Comparison of ENCODE assay signal across 12 cellular contexts in genomic region chr2:19819097-19820065, GRCh38.
A peak's percentile ranks its signal among the peaks of the same experiment; 100 is the strongest.
DNase-seq lines count a peak whose midpoint lies in the region; ATAC-seq and TF ChIP-seq lines count a peak whose summit lies in the region.
"Had no signal": no experiment of that assay in that cellular context is flagged by ENCODE, and none has a peak within 500 bp of the region (broad histone marks: within the 10 kb centered on the region; RNA-seq: fewer than 3 reads in every experiment).

No MANE protein-coding gene starts in this region.

- no peak overlapping the region for H3K27ac ChIP-seq in right atrium auricular region

- ATAC-seq in HG03520 (IDR thresholded peaks at IDR 0.05; ENCODE audit: unreplicated experiment), result no peak

- peaks cover 0 to 18% of the 10 kb centered on the region in 2 donors for H3K4me1 ChIP-seq in right atrium auricular region

- in situ Hi-C loops in astrocyte of the spinal cord (cut with HindIII; ENCODE audit: low sequenced_read_pairs), result no loop called here

- H3K36me3 ChIP-seq in right atrium auricular region, result no peaks in the 10 kb centered on the region

- H3K4me3 ChIP-seq in AG04449 (ENCODE audit: low read depth, low read length) (no peak overlapping the region), astrocyte of the spinal cord (ENCODE audit: low read depth, low read length) (no peak overlapping the region), right atrium auricular region (no peak overlapping the region)

- H3K9me3 ChIP-seq in right atrium auricular region, result no peaks in the 10 kb centered on the region

- H3K27me3 ChIP-seq in right atrium auricular region, result no peaks in the 10 kb centered on the region

- CTCF ChIA-PET in AG04449 (lab: Yijun Ruan, JAX), result interaction anchor here (1.9 kb wide), 1 partner anchor 18 kb away, joined by 7 read pairs; no protein-coding TSS in a partner anchor

- TF ChIP-seq CTCF in AG04449 (IDR thresholded peaks at IDR 0.05; ENCODE audit: insufficient read depth, low read length, missing control alignments) (no peak), astrocyte of the spinal cord (IDR thresholded peaks at IDR 0.05; ENCODE audit: low read depth, low read length) (no peak), right atrium auricular region (IDR thresholded peaks at IDR 0.05) (no peak)

- POLR2A ChIA-PET in AG04449 (lab: Yijun Ruan, JAX), result interaction anchor here (1.0 to 1.3 kb wide), 2 partner anchors 9 to 211 kb away, joined by 7 to 8 read pairs; no protein-coding TSS in a partner anchor

- DNase-seq in AG04449 (ENCODE audit: low read depth, low spot score) (peak; percentile 44), HT1080 (ENCODE audit: low read depth) (peak; percentile 87), astrocyte of the spinal cord (ENCODE audit: low read depth, low spot score) (peak; percentile 95), right atrium auricular region (ENCODE audit: low spot score) (peak; percentile 56), NCI-H774 (lab: John Stamatoyannopoulos, UW) (no peak), T-helper 1 cell (no peak)
- no peak for DNase-seq in activated CD4-positive, alpha-beta T cell treated with anti-CD3 and anti-CD28 coated beads, Interleukin-2, amount 50 U/mL, for 48 hours
- DNase-seq: AML-193; central memory CD4-positive, alpha-beta T cell; NCI-H69; small intestine had no signal

Comparison
In these comparisons a context has a peak if more than half of its experiments do, and no peak if none do; other contexts are left out.
1. DNase-seq: peak in AG04449 (single experiment), HT1080 (single experiment), astrocyte of the spinal cord (single experiment) and right atrium auricular region (single experiment); none in activated CD4-positive, alpha-beta T cell treated with anti-CD3 and anti-CD28 coated beads, Interleukin-2, amount 50 U/mL, for 48 hours (0 of 2), NCI-H774 (single experiment) and T-helper 1 cell (0 of 5).